12 cellular contexts compared by ENCODE assay signal in genomic region chr4:78565971-78566372, GRCh38. TPM values are rescaled to one million over a fixed set of nuclear protein-coding genes. Genes with fewer than 3 reads are reported as not detected.
DNase-seq lines count a peak whose midpoint lies in the region; ATAC-seq and TF ChIP-seq lines count a peak whose summit lies in the region.
"Had no signal": no experiment of that assay in that cellular context is flagged by ENCODE, and none has a peak within 500 bp of the region (broad histone marks: within the 10 kb centered on the region; RNA-seq: fewer than 3 reads in every experiment).

No MANE protein-coding gene starts in this region.

- H3K18ac ChIP-seq in trophoblast cell (ENCODE audit: low read length) = no peak overlapping the region

- H2AK5ac ChIP-seq in trophoblast cell (ENCODE audit: low read length) = no peak overlapping the region

- peaks cover 7 to 10% of the 10 kb centered on the region in 2 donors for H3K4me1 Mint-ChIP-seq in stimulated activated naive B cell treated with anti-CD40 and anti-IgM and Interleukin-4, amounts not matched to agents 10 μg/mL and 1 μg/mL and 100 μg/mL, for 72 hours

- no peak overlapping the region for H3K4me3 ChIP-seq in GM23248
- H3K4me3 ChIP-seq in RWPE2 (ENCODE audit: severe bottlenecking) = no peak overlapping the region
- H3K4me3 ChIP-seq in trophoblast cell (ENCODE audit: low read depth, low read length) = no peak overlapping the region
- H3K4me3 ChIP-seq: SK-N-MC had no signal

- no peaks in the 10 kb centered on the region for H3K9me3 ChIP-seq in GM23248 (ENCODE audit: low read depth)
- no peaks in the 10 kb centered on the region for H3K9me3 ChIP-seq in RWPE2 (ENCODE audit: severe bottlenecking)
- no peaks in the 10 kb centered on the region for H3K9me3 ChIP-seq in trophoblast cell (ENCODE audit: insufficient read depth, low read depth, low read length)

- peaks cover 31% of the 10 kb centered on the region for H3K79me1 ChIP-seq in trophoblast cell (ENCODE audit: low read length)

- H3K23ac ChIP-seq in trophoblast cell (ENCODE audit: low read length) = no peak overlapping the region

- H3F3A ChIP-seq in GM23248 (ENCODE audit: insufficient read depth) = peaks cover 45% of the 10 kb centered on the region

- H2BK5ac ChIP-seq in trophoblast cell (ENCODE audit: low read depth, low read length, poor library complexity) = no peak overlapping the region

- H2BK120ac ChIP-seq in trophoblast cell (ENCODE audit: insufficient read depth, low read length, poor library complexity) = no peak overlapping the region

- H3K79me2 ChIP-seq in GM23248 (ENCODE audit: insufficient read depth) = no peaks in the 10 kb centered on the region
- peaks cover 7% of the 10 kb centered on the region for H3K79me2 ChIP-seq in trophoblast cell (ENCODE audit: control insufficient read depth, insufficient read depth, low read length, poor library complexity)

- H3K36me3 ChIP-seq in GM23248 (ENCODE audit: low read depth) (no peaks in the 10 kb centered on the region), RWPE2 (ENCODE audit: low read depth) (peaks cover 48% of the 10 kb centered on the region), trophoblast cell (ENCODE audit: control insufficient read depth in 1 of 2, insufficient read depth in 2 of 2, low read length in 2 of 2) (peaks cover 2% of the 10 kb centered on the region in 2 experiments)

- no peak overlapping the region for H3K4ac ChIP-seq in trophoblast cell (ENCODE audit: low read depth, low read length)

- DNase-seq in GM23248 (peak; percentile 84), RWPE2 (ENCODE audit: low spot score) (no peak), fibroblast of peridontal ligament (ENCODE audit: extremely low read depth) (peak; percentile 59), trophoblast cell (peak; percentile 4 to 57), posterior vena cava (ENCODE audit: low spot score) (no peak)
- no peak for DNase-seq in stimulated activated naive B cell treated with anti-CD40 and anti-IgM and Interleukin-4, amounts not matched to agents 10 μg/mL and 1 μg/mL and 100 μg/mL, for 72 hours
- DNase-seq: aorta, NCI-H2081 treated with DMSO at 0.1 percent for 48 hours had no signal

- in situ Hi-C loops in GM23248 (cut with MboI) = no loop called here

- H3K4me3 Mint-ChIP-seq in stimulated activated naive B cell treated with anti-CD40 and anti-IgM and Interleukin-4, amounts not matched to agents 10 μg/mL and 1 μg/mL and 100 μg/mL, for 72 hours = no peak overlapping the region
- H3K4me3 Mint-ChIP-seq: stimulated activated naive CD8-positive, alpha-beta T cell treated with anti-CD3 and anti-CD28 coated beads, Interleukin-15, Interleukin-2, amounts not matched to agents 100 ng/mL and 50 ng/mL, for 24 hours had no signal

- H3K36me3 Mint-ChIP-seq in stimulated activated naive B cell treated with anti-CD40 and anti-IgM and Interleukin-4, amounts not matched to agents 10 μg/mL and 1 μg/mL and 100 μg/mL, for 72 hours = no peaks in the 10 kb centered on the region

- H3K9me3 Mint-ChIP-seq in stimulated activated naive B cell treated with anti-CD40 and anti-IgM and Interleukin-4, amounts not matched to agents 10 μg/mL and 1 μg/mL and 100 μg/mL, for 72 hours = no peaks in the 10 kb centered on the region
- H3K9me3 Mint-ChIP-seq: stimulated activated naive CD8-positive, alpha-beta T cell treated with anti-CD3 and anti-CD28 coated beads, Interleukin-15, Interleukin-2, amounts not matched to agents 100 ng/mL and 50 ng/mL, for 24 hours had no signal

- no peak overlapping the region for H2AFZ ChIP-seq in GM23248
- H2AFZ ChIP-seq in trophoblast cell (ENCODE audit: insufficient read depth, low read length, poor library complexity) = no peak overlapping the region

- H4K8ac ChIP-seq in trophoblast cell (ENCODE audit: low read depth, low read length) = no peak overlapping the region

- 97% methylated on average over 2 of the region's 2 CpGs for WGBS in GM23248 (ENCODE audit: low coverage in 1 of 2, low lambda C conversion rate in 2 of 2, missing lambda C conversion rate in 2 of 2), 2 experiments
- WGBS in trophoblast cell (ENCODE audit: extremely low coverage, insufficient coverage, insufficient read length) = no CpG with 5 or more reads among the region's 2 CpGs

- peaks cover 8 to 12% of the 10 kb centered on the region in 2 donors for H3K27me3 Mint-ChIP-seq in stimulated activated naive B cell treated with anti-CD40 and anti-IgM and Interleukin-4, amounts not matched to agents 10 μg/mL and 1 μg/mL and 100 μg/mL, for 72 hours
- H3K27me3 Mint-ChIP-seq: stimulated activated naive CD8-positive, alpha-beta T cell treated with anti-CD3 and anti-CD28 coated beads, Interleukin-15, Interleukin-2, amounts not matched to agents 100 ng/mL and 50 ng/mL, for 24 hours had no signal

- H3K27ac ChIP-seq in GM23248 = peak overlapping the region; percentile 44
- peak overlapping the region; percentile 99 for H3K27ac ChIP-seq in RWPE2 (ENCODE audit: poor library complexity, severe bottlenecking)
- peak overlapping the region; percentile 86 for H3K27ac ChIP-seq in trophoblast cell (ENCODE audit: low read depth, low read length)
- H3K27ac ChIP-seq: SK-N-MC had no signal

- H2BK12ac ChIP-seq in trophoblast cell (ENCODE audit: low read length) = peak overlapping the region; percentile 8

- ATAC-seq in RWPE2 (ENCODE audit: low read depth) = peak; percentile 56
- no peak for ATAC-seq in HG03354 (IDR thresholded peaks at IDR 0.05; ENCODE audit: poor library complexity, severe bottlenecking, unreplicated experiment)
- ATAC-seq in GM18520 (IDR thresholded peaks at IDR 0.05; ENCODE audit: unreplicated experiment) = no peak
- ATAC-seq in stimulated activated naive B cell treated with anti-CD40 and anti-IgM and Interleukin-4, amounts not matched to agents 10 μg/mL and 1 μg/mL and 100 μg/mL, for 72 hours (replicated peaks) = no peak

- intact Hi-C loops in posterior vena cava (cut with DNase I) = no loop called here

- H3K14ac ChIP-seq in trophoblast cell (ENCODE audit: low read length) = no peak overlapping the region

- H4K91ac ChIP-seq in trophoblast cell (ENCODE audit: low read depth, low read length) = no peak overlapping the region

- peaks cover 80% of the 10 kb centered on the region for H3K4me1 ChIP-seq in GM23248 (ENCODE audit: insufficient read depth)
- peaks cover 68% of the 10 kb centered on the region for H3K4me1 ChIP-seq in RWPE2 (ENCODE audit: insufficient read depth, poor library complexity, severe bottlenecking)
- peaks cover 27 to 38% of the 10 kb centered on the region in 2 experiments for H3K4me1 ChIP-seq in trophoblast cell (ENCODE audit: control insufficient read depth in 1 of 2, insufficient read depth in 2 of 2, low read length in 2 of 2)

- H3K9me2 ChIP-seq in GM23248 (ENCODE audit: insufficient read depth) = no peaks in the 10 kb centered on the region; the same call in 1 of the 2 replicates

- H3K4me2 ChIP-seq in GM23248 (ENCODE audit: unreplicated experiment) = peak overlapping the region; percentile 56
- no peak overlapping the region for H3K4me2 ChIP-seq in trophoblast cell (ENCODE audit: low read length)

- no peak for TF ChIP-seq CTCF in RWPE2 (IDR thresholded peaks at IDR 0.05; ENCODE audit: poor library complexity, severe bottlenecking)

- H3K27ac Mint-ChIP-seq in stimulated activated naive B cell treated with anti-CD40 and anti-IgM and Interleukin-4, amounts not matched to agents 10 μg/mL and 1 μg/mL and 100 μg/mL, for 72 hours = no peak overlapping the region
- H3K27ac Mint-ChIP-seq: stimulated activated naive CD8-positive, alpha-beta T cell treated with anti-CD3 and anti-CD28 coated beads, Interleukin-15, Interleukin-2, amounts not matched to agents 100 ng/mL and 50 ng/mL, for 24 hours had no signal

- H3K27me3 ChIP-seq in GM23248 (replicated peaks; ENCODE audit: insufficient read depth) = no peaks in the 10 kb centered on the region
- H3K27me3 ChIP-seq in RWPE2 (ENCODE audit: insufficient read depth, poor library complexity, severe bottlenecking) = no peaks in the 10 kb centered on the region
- H3K27me3 ChIP-seq in trophoblast cell (ENCODE audit: insufficient read depth, low read length) = no peaks in the 10 kb centered on the region

- no peaks in the 10 kb centered on the region for H4K20me1 ChIP-seq in GM23248 (ENCODE audit: insufficient read depth)

- no peak overlapping the region for H3K9ac ChIP-seq in GM23248
- no peak overlapping the region for H3K9ac ChIP-seq in trophoblast cell (ENCODE audit: low read length)

- H4K12ac ChIP-seq in trophoblast cell (ENCODE audit: low read depth, low read length) = no peak overlapping the region

RNA-seq across cellular contexts. Expression of gene ANXA3, which starts 14.4 kb away (rescaled TPM):
- total RNA-seq in GM23248 (2014; rRNA removed; shearing (Covaris generic)) = 1.1 and 3.6 TPM in 2 replicates
- 2.8 and 4.3 TPM in 2 replicates for polyA plus RNA-seq in GM23248 (2016; fragmentation: Nextera tagmentation; extraction: Ambion mirVana)
- 245 and 254 TPM in 2 replicates for polyA plus RNA-seq in trophoblast cell (2013)
- total RNA-seq in posterior vena cava = 10 to 100 TPM; 13.8 to 20.0 TPM

Comparison
In these comparisons a context has a peak if more than half of its experiments do, and no peak if none do; other contexts are left out.
1. DNase-seq: peak in GM23248 (single experiment), fibroblast of peridontal ligament (single experiment) and trophoblast cell (2 of 2); none in RWPE2 (single experiment), posterior vena cava (single experiment) and stimulated activated naive B cell treated with anti-CD40 and anti-IgM and Interleukin-4, amounts not matched to agents 10 μg/mL and 1 μg/mL and 100 μg/mL, for 72 hours (single experiment).
2. H3K27ac ChIP-seq: peak in every context shown above with its lines; median percentile 99 in RWPE2; 86 in trophoblast cell; 44 in GM23248.